Comparison of ENCODE assay signal across 17 cellular contexts in genomic region chr13:43113603-43114002, GRCh38.
DNase-seq lines count a peak whose midpoint lies in the region; ATAC-seq, FAIRE-seq and TF ChIP-seq lines count a peak whose summit lies in the region.
"Had no signal": no experiment of that assay in that cellular context is flagged by ENCODE, and none has a peak within 500 bp of the region (broad histone marks: within the 10 kb centered on the region; RNA-seq: fewer than 3 reads in every experiment).

No MANE protein-coding gene starts in this region.

- H3K27me3 ChIP-seq in HepG2 (ENCODE audit: control insufficient read depth in 1 of 2, insufficient read depth in 2 of 2, low read length in 2 of 2) (no peaks in the 10 kb centered on the region), right lobe of liver (no peaks in the 10 kb centered on the region), mesenchymal stem cell (ENCODE audit: control insufficient read depth in 1 of 2, insufficient read depth in 1 of 2, low read length in 2 of 2) (no peaks in the 10 kb centered on the region), foreskin keratinocyte (peaks cover 1% of the 10 kb centered on the region)
- H3K27me3 ChIP-seq in CD8-positive, alpha-beta T cell (ENCODE audit: insufficient read depth, low read length), result no peaks in the 10 kb centered on the region
- H3K27me3 ChIP-seq: SJSA1 had no signal

- TF ChIP-seq RAD21 in HepG2 (CRISPR knock-in tag; IDR thresholded peaks at IDR 0.05), result no peak

- no peaks in the 10 kb centered on the region for H3K9me3 Mint-ChIP-seq in CD8-positive, alpha-beta T cell

- in situ Hi-C loops in HepG2 (cut with HindIII; ENCODE audit: extremely low pct_ligation_motif_present, low pct_unique_long_range_greater_than_20kb), result no loop called here

- intact Hi-C loops in HepG2 (cut with micrococcal nuclease; ENCODE audit: unreplicated experiment) (no loop called here), right lobe of liver (cut with DNase I) (no loop called here), posterior vena cava (cut with DNase I) (no loop called here)
- intact Hi-C loops in CD8-positive, alpha-beta T cell (cut with DNase I, micrococcal nuclease), result no loop called here

- no peak overlapping the region for H3K27ac ChIP-seq in HepG2 (ENCODE audit: extremely low read length, insufficient read depth, low read length)
- H3K27ac ChIP-seq in right lobe of liver, result no peak overlapping the region
- H3K27ac ChIP-seq in mesenchymal stem cell (ENCODE audit: low read length, poor library complexity, severe bottlenecking), result no peak overlapping the region
- H3K27ac ChIP-seq in foreskin keratinocyte, result no peak overlapping the region
- no peak overlapping the region for H3K27ac ChIP-seq in CD8-positive, alpha-beta T cell (ENCODE audit: low read depth, low read length)
- H3K27ac ChIP-seq: C4-2B, PC-9, SJSA1 had no signal

- no peak overlapping the region for H3K18ac ChIP-seq in mesenchymal stem cell (ENCODE audit: low read depth in 1 of 2, low read length in 2 of 2)

- H2AFZ ChIP-seq in HepG2 (ENCODE audit: low read length) (no peak overlapping the region), mesenchymal stem cell (ENCODE audit: low read depth, low read length) (no peak overlapping the region)
- H2AFZ ChIP-seq: PC-9 had no signal

- H3K36me3 ChIP-seq in HepG2 (replicated peaks in 1 of 2; ENCODE audit: control insufficient read depth in 1 of 2, insufficient read depth in 2 of 2, low read length in 2 of 2) (no peaks in the 10 kb centered on the region), right lobe of liver (no peaks in the 10 kb centered on the region), mesenchymal stem cell (ENCODE audit: control insufficient read depth in 1 of 2, insufficient read depth in 2 of 2, low read depth in 1 of 2, low read length in 2 of 2) (no peaks in the 10 kb centered on the region)
- no peaks in the 10 kb centered on the region for H3K36me3 ChIP-seq in CD8-positive, alpha-beta T cell (ENCODE audit: insufficient read depth, low read length)

- 7% methylated on average over 1 of the region's 1 CpG for WGBS in HepG2 (ENCODE audit: low lambda C conversion rate)
- WGBS in right lobe of liver (ENCODE audit: insufficient coverage, low coverage, low lambda C conversion rate, missing lambda C conversion rate), result 21% methylated on average over 1 of the region's 1 CpG
- WGBS in mesenchymal stem cell, result no CpG with 5 or more reads among the region's 1 CpG

- H3K79me1 ChIP-seq in mesenchymal stem cell (replicated peaks; ENCODE audit: low read length, poor library complexity, severe bottlenecking), result no peaks in the 10 kb centered on the region

- H3K4me3 Mint-ChIP-seq in CD8-positive, alpha-beta T cell, result no peak overlapping the region

- no TSS peak for BruUV-seq in HepG2 (replicated peaks; lab: Mats Ljungman, UMichigan)

- H2BK120ac ChIP-seq in mesenchymal stem cell (ENCODE audit: low read depth, low read length), result no peak overlapping the region

- peak; percentile 28 for FAIRE-seq in HepG2 (lab: Jason Lieb, UNC)
- FAIRE-seq: A204.1 had no signal

- H3K4me2 ChIP-seq in HepG2 (ENCODE audit: low read depth, low read length) (no peak overlapping the region), mesenchymal stem cell (ENCODE audit: low read length, poor library complexity, severe bottlenecking) (no peak overlapping the region)
- H3K4me2 ChIP-seq: PC-9 had no signal

- H3K4ac ChIP-seq in mesenchymal stem cell (ENCODE audit: low read depth in 1 of 2, low read length in 2 of 2), result no peak overlapping the region

- TF ChIP-seq EP300 in HepG2 (IDR thresholded peaks at IDR 0.05; ENCODE audit: low read depth in 2 of 2, low read length in 2 of 2) (no peak), HepG2 (CRISPR knock-in tag; IDR thresholded peaks at IDR 0.05; ENCODE audit: borderline replicate concordance) (no peak)

- POLR2A ChIA-PET in HepG2 (lab: Yijun Ruan, JAX), result no interaction called here
- POLR2A ChIA-PET in CD8-positive, alpha-beta T cell (lab: Charles Lee), result interaction anchor here (0.5 kb wide), 1 partner anchor 125 kb away, joined by 3 read pairs; no protein-coding TSS in a partner anchor

- no peak overlapping the region for H3K23ac ChIP-seq in mesenchymal stem cell (ENCODE audit: low read length in 2 of 2)

- no peak overlapping the region for H4K8ac ChIP-seq in mesenchymal stem cell (ENCODE audit: low read length)

- no peak overlapping the region for H4K91ac ChIP-seq in mesenchymal stem cell (ENCODE audit: low read length)

- TF ChIP-seq POLR2A in HepG2 (IDR thresholded peaks at IDR 0.05; ENCODE audit: insufficient read depth in 1 of 2, low read depth in 2 of 2, low read length in 2 of 2) (no peak), right lobe of liver (IDR thresholded peaks at IDR 0.05) (no peak)

- H3K9me3 ChIP-seq in HepG2 (ENCODE audit: low read length) (no peaks in the 10 kb centered on the region), right lobe of liver (no peaks in the 10 kb centered on the region), mesenchymal stem cell (ENCODE audit: control insufficient read depth, low read length) (no peaks in the 10 kb centered on the region)
- H3K9me3 ChIP-seq in CD8-positive, alpha-beta T cell (ENCODE audit: low read length), result no peaks in the 10 kb centered on the region
- H3K9me3 ChIP-seq: SJSA1 had no signal

- H3K4me1 Mint-ChIP-seq in CD8-positive, alpha-beta T cell (ENCODE audit: low read depth), result no peaks in the 10 kb centered on the region

- no peak overlapping the region for H3K9ac ChIP-seq in HepG2 (ENCODE audit: insufficient read depth, low read depth, low read length)
- H3K9ac ChIP-seq in mesenchymal stem cell (ENCODE audit: low read length), result no peak overlapping the region

- H3K4me3 ChIP-seq in HepG2 (replicated peaks in 1 of 3; ENCODE audit: insufficient read depth in 1 of 3, low read depth in 2 of 3, low read length in 3 of 3) (no peak overlapping the region), right lobe of liver (no peak overlapping the region), choroid plexus epithelial cell (ENCODE audit: low read depth, low read length) (no peak overlapping the region), mesenchymal stem cell (ENCODE audit: insufficient read depth in 1 of 2, low read depth in 1 of 2, low read length in 2 of 2) (no peak overlapping the region)
- H3K4me3 ChIP-seq in CD8-positive, alpha-beta T cell (ENCODE audit: low read depth, low read length), result no peak overlapping the region
- H3K4me3 ChIP-seq: PC-9, SJSA1 had no signal

- no peaks in the 10 kb centered on the region for H4K20me1 ChIP-seq in HepG2 (ENCODE audit: insufficient read depth, low read length)

- ATAC-seq in HepG2 (peak; percentile 87), right lobe of liver (no peak), foreskin keratinocyte (no peak), GM21381 (IDR thresholded peaks at IDR 0.05; ENCODE audit: unreplicated experiment) (no peak)
- ATAC-seq in CD8-positive, alpha-beta T cell, result no peak
- ATAC-seq: HCT116 had no signal

- H3K4me1 ChIP-seq in HepG2 (ENCODE audit: insufficient read depth, low read length), result peaks cover 10% of the 10 kb centered on the region
- H3K4me1 ChIP-seq in right lobe of liver, result no peaks in the 10 kb centered on the region
- H3K4me1 ChIP-seq in mesenchymal stem cell (ENCODE audit: control insufficient read depth, insufficient read depth, low read depth, low read length), result no peaks in the 10 kb centered on the region
- H3K4me1 ChIP-seq in foreskin keratinocyte, result no peaks in the 10 kb centered on the region
- no peaks in the 10 kb centered on the region for H3K4me1 ChIP-seq in CD8-positive, alpha-beta T cell (ENCODE audit: insufficient read depth, low read length)

- H2BK15ac ChIP-seq in mesenchymal stem cell (ENCODE audit: low read depth, poor library complexity, severe bottlenecking), result no peak overlapping the region

- no peaks in the 10 kb centered on the region for H3K36me3 Mint-ChIP-seq in CD8-positive, alpha-beta T cell

- no peak overlapping the region for H2AK5ac ChIP-seq in mesenchymal stem cell (ENCODE audit: low read length, severe bottlenecking)

- no peak overlapping the region for H2BK5ac ChIP-seq in mesenchymal stem cell (ENCODE audit: low read depth, low read length, poor library complexity, severe bottlenecking)

- H3K27ac Mint-ChIP-seq in CD8-positive, alpha-beta T cell, result no peak overlapping the region

- no peak overlapping the region for H2BK12ac ChIP-seq in mesenchymal stem cell (ENCODE audit: low read length in 2 of 2)

- CTCF ChIA-PET in HepG2 (lab: Yijun Ruan, JAX; ENCODE audit: low intra/inter-chr PET ratio, low total read pairs), result no interaction called here
- CTCF ChIA-PET in CD8-positive, alpha-beta T cell (lab: Charles Lee), result interaction anchor here (1.1 kb wide), 1 partner anchor 19 kb away, joined by 3 read pairs; no protein-coding TSS in a partner anchor

- DNase-seq in HepG2 (ENCODE audit: low spot score) (peak; percentile 25), right lobe of liver (no peak), choroid plexus epithelial cell (ENCODE audit: low read depth) (peak; percentile 23), mesenchymal stem cell (peak; percentile 75), posterior vena cava (ENCODE audit: low spot score) (no peak), foreskin keratinocyte (no peak)
- no peak for DNase-seq in CD8-positive, alpha-beta T cell
- DNase-seq: KG1, NCI-H1436 treated with DMSO at 0.1 percent for 48 hours, NCI-H2081, NCI-H748 treated with DMSO at 0.1 percent for 48 hours, PC-9 had no signal

- no peaks in the 10 kb centered on the region for H3K27me3 Mint-ChIP-seq in CD8-positive, alpha-beta T cell (ENCODE audit: low read depth)

- TF ChIP-seq CTCF in HepG2 (CRISPR knock-in tag; IDR thresholded peaks at IDR 0.05), result no peak
- TF ChIP-seq CTCF in right lobe of liver (IDR thresholded peaks at IDR 0.05), result no peak
- no peak for TF ChIP-seq CTCF in choroid plexus epithelial cell (conservative IDR thresholded peaks at IDR 0.05; ENCODE audit: low read depth, low read length)
- TF ChIP-seq CTCF in foreskin keratinocyte (conservative IDR thresholded peaks at IDR 0.05), result no peak
- TF ChIP-seq CTCF in CD8-positive, alpha-beta T cell (IDR thresholded peaks at IDR 0.05), result no peak

- no peaks in the 10 kb centered on the region for H3K79me2 ChIP-seq in HepG2 (ENCODE audit: insufficient read depth, low read length)

- H3K14ac ChIP-seq in mesenchymal stem cell (ENCODE audit: low read length in 2 of 2), result no peak overlapping the region

TF ChIP-seq in HepG2, 621 proteins besides CTCF, POLR2A, EP300 and RAD21 (continues in another document):
- TF ChIP-seq IRF2 (CRISPR knock-in tag; IDR thresholded peaks at IDR 0.05), result no peak
- TF ChIP-seq ZIK1 (CRISPR knock-in tag; IDR thresholded peaks at IDR 0.05; ENCODE audit: borderline replicate concordance, low read depth), result no peak

Comparison
In these comparisons a context has a peak if more than half of its experiments do, and no peak if none do; other contexts are left out.
1. DNase-seq: peak in HepG2 (single experiment), choroid plexus epithelial cell (single experiment) and mesenchymal stem cell (single experiment); none in right lobe of liver (0 of 3), posterior vena cava (single experiment), foreskin keratinocyte (0 of 2) and CD8-positive, alpha-beta T cell (0 of 7).